Comparison of ENCODE assay signal across 9 cellular contexts in the genomic region with DNA sequence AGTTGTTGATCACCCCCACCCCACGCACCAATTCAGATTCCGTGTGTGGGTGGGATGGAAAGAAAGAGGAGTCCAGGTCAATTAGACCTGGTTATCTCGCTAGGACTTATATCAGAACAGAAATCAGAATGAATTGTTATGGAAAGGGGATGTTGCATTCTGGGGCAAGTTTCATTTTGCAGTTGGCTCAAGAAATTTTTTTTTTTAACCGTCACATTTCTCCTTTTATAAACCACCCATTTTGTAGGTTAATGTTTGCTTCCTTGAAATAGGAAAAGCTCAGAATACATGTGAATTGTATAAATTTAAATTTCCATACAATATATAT. TPM values are rescaled to one million over a fixed set of nuclear protein-coding genes. Genes with fewer than 3 reads are reported as not detected.
A peak's percentile ranks its signal among the peaks of the same experiment; 100 is the strongest.
DNase-seq lines count a peak whose midpoint lies in the region; ATAC-seq, FAIRE-seq and TF ChIP-seq lines count a peak whose summit lies in the region.
"Had no signal": no experiment of that assay in that cellular context is flagged by ENCODE, and none has a peak within 500 bp of the region (broad histone marks: within the 10 kb centered on the region; RNA-seq: fewer than 3 reads in every experiment).

No MANE protein-coding gene starts in this region.

- peaks cover 29% of the 10 kb centered on the region for H3K27me3 Mint-ChIP-seq in Caco-2 (ENCODE audit: insufficient read depth, unreplicated experiment)

- BruUV-seq in Caco-2 (replicated peaks; lab: Mats Ljungman, UMichigan) = no TSS peak

- no peaks in the 10 kb centered on the region for H3K36me3 ChIP-seq in mucosa of stomach (ENCODE audit: control insufficient read depth, insufficient read depth, low read length)
- H3K36me3 ChIP-seq in Caco-2 (ENCODE audit: control insufficient read depth, insufficient read depth, low read length) = no peaks in the 10 kb centered on the region
- no peaks in the 10 kb centered on the region for H3K36me3 ChIP-seq in pancreas

- peak; percentile 23 for DNase-seq in stimulated activated CD4-positive, alpha-beta T cell treated with anti-CD3 and anti-CD28 coated beads, Interleukin-1b, Interleukin-23, amount 100 ng/mL, for 48 hours
- no peak for DNase-seq in stimulated activated CD4-positive, alpha-beta T cell treated with anti-CD3 and anti-CD28 coated beads, Interleukin-2, amount 100 ng/mL, for 48 hours
- DNase-seq in astrocyte of the spinal cord (ENCODE audit: low read depth, low spot score) = no peak
- no peak for DNase-seq in Caco-2
- no peak for DNase-seq in pancreas
- DNase-seq in activated gamma-delta T cell treated with Interleukin-2 at 50 U/mL for 16 hours = no peak

- H3K27ac ChIP-seq in pancreas = peak overlapping the region in 2 of 4 donors; percentile 55 to 67

- peak overlapping the region; percentile 70 for H3K9ac ChIP-seq in mucosa of stomach (ENCODE audit: low read length)

- WGBS in pancreas, 2 donors = 77 to 79% methylated on average over 4 of the region's 4 CpGs

- H3K4me3 ChIP-seq in astrocyte of the spinal cord (ENCODE audit: low read depth, low read length) = peak overlapping the region; percentile 79
- no peak overlapping the region for H3K4me3 ChIP-seq in mucosa of stomach (ENCODE audit: low read length)
- H3K4me3 ChIP-seq in Caco-2 (ENCODE audit: low read depth, low read length) = no peak overlapping the region
- H3K4me3 ChIP-seq in pancreas = peak overlapping the region in 1 of 4 donors; percentile 60

- H3K9me3 ChIP-seq in mucosa of stomach (ENCODE audit: control insufficient read depth, low read length) (no peaks in the 10 kb centered on the region), Caco-2 (no peaks in the 10 kb centered on the region), pancreas (no peaks in the 10 kb centered on the region)

- TF ChIP-seq CTCF in astrocyte of the spinal cord (IDR thresholded peaks at IDR 0.05; ENCODE audit: low read depth, low read length) (no peak), Caco-2 (IDR thresholded peaks at IDR 0.05; ENCODE audit: insufficient read depth in 1 of 2, low read depth in 1 of 2, low read length in 1 of 2, severe bottlenecking in 1 of 2, unreplicated experiment in 1 of 2) (no peak), pancreas (IDR thresholded peaks at IDR 0.05) (no peak)

- no peaks in the 10 kb centered on the region for H3K36me3 Mint-ChIP-seq in Caco-2 (ENCODE audit: insufficient read depth, unreplicated experiment)

- peaks cover 51% of the 10 kb centered on the region for H3K27me3 ChIP-seq in mucosa of stomach (ENCODE audit: control insufficient read depth, insufficient read depth, low read length)
- H3K27me3 ChIP-seq in Caco-2 (replicated peaks; ENCODE audit: control insufficient read depth, insufficient read depth, low read length) = peaks cover 13% of the 10 kb centered on the region
- peaks cover 0 to 20% (median 6%) of the 10 kb centered on the region in 4 donors for H3K27me3 ChIP-seq in pancreas

- POLR2A ChIA-PET in Caco-2 (lab: Charles Lee) = no interaction called here

- no peaks in the 10 kb centered on the region for H3K9me3 Mint-ChIP-seq in Caco-2 (ENCODE audit: unreplicated experiment)

- H3K27ac Mint-ChIP-seq in Caco-2 (ENCODE audit: unreplicated experiment) = no peak overlapping the region

- no peaks in the 10 kb centered on the region for H3K4me1 Mint-ChIP-seq in Caco-2 (ENCODE audit: low read depth, unreplicated experiment)

- H3K4me3 Mint-ChIP-seq in Caco-2 (ENCODE audit: unreplicated experiment) = no peak overlapping the region

- H3K4me1 ChIP-seq in mucosa of stomach (ENCODE audit: control insufficient read depth, insufficient read depth, low read length) (peaks cover 32% of the 10 kb centered on the region), Caco-2 (peaks cover 7% of the 10 kb centered on the region; the same call in 1 of the 2 replicates), pancreas (peaks cover 0 to 16% (median 3%) of the 10 kb centered on the region in 3 donors)

- CTCF ChIA-PET in Caco-2 (lab: Charles Lee) = no interaction called here

- intact Hi-C loops in Caco-2 (cut with micrococcal nuclease; ENCODE audit: unreplicated experiment) (no loop called here), pancreas (cut with DNase I) (loop anchor here in 1 of 3 donors (10.0 kb wide), 1 partner anchor 290 kb away; no protein-coding TSS in a partner anchor)

- FAIRE-seq in pancreas (lab: Jason Lieb, UNC) = no peak
- FAIRE-seq: frontal cortex had no signal

- in situ Hi-C loops in astrocyte of the spinal cord (cut with HindIII; ENCODE audit: low sequenced_read_pairs) = no loop called here

- no peak for ATAC-seq in pancreas
- no peak for ATAC-seq in HG02571 (IDR thresholded peaks at IDR 0.05; ENCODE audit: unreplicated experiment)

RNA-seq across cellular contexts. Expression of a gene that starts 46.9 kb away (rescaled TPM):
- total RNA-seq in Caco-2 (2022) (13.2 and 15.7 TPM in 2 replicates), pancreas (1 to 10 TPM; 3.6 to 8.0 (median 5.3) TPM)
- polyA plus RNA-seq in pancreas = 1 to 10 TPM; 3.8 to 5.5 TPM
